ENCODE assay signal across 10 cellular contexts in genomic region chr11:77879218-77879617, GRCh38. TPM values are rescaled to one million over a fixed set of nuclear protein-coding genes. Genes with fewer than 3 reads are reported as not detected.
DNase-seq lines count a peak whose midpoint lies in the region; ATAC-seq, FAIRE-seq and TF ChIP-seq lines count a peak whose summit lies in the region.
"Had no signal": no experiment of that assay in that cellular context is flagged by ENCODE, and none has a peak within 500 bp of the region (broad histone marks: within the 10 kb centered on the region; RNA-seq: fewer than 3 reads in every experiment).

No MANE protein-coding gene starts in this region.

- H3K4me3 ChIP-seq in K562 (no peak overlapping the region), testis (no peak overlapping the region), Karpas-422 (ENCODE audit: low read length) (no peak overlapping the region)

- no peak overlapping the region for H3K4me2 ChIP-seq in K562 (ENCODE audit: insufficient read depth, low read length)
- H3K4me2 ChIP-seq in Karpas-422 (ENCODE audit: low read depth, low read length, poor library complexity, severe bottlenecking) = no peak overlapping the region

- in situ Hi-C loops in K562 (cut with MboI) = no loop called here

- no TSS peak for BruUV-seq in K562 (replicated peaks; lab: Mats Ljungman, UMichigan)

- CTCF ChIA-PET in activated naive CD4-positive, alpha-beta T cell treated with anti-CD3 and anti-CD28 coated beads, Interleukin-2, amount 10 ng/mL, durations not matched to agents 7 days and 5 days (lab: Charles Lee) = no interaction called here
- CTCF ChIA-PET in K562 (lab: Yijun Ruan, JAX; ENCODE audit: low intra/inter-chr PET ratio) = no interaction called here

- H3K79me2 ChIP-seq in K562 (ENCODE audit: control insufficient read depth, insufficient read depth, low read length) = no peaks in the 10 kb centered on the region
- H3K79me2 ChIP-seq in Karpas-422 (ENCODE audit: low read length) = no peaks in the 10 kb centered on the region

- TF ChIP-seq CTCF in K562 (IDR thresholded peaks at IDR 0.05 in 2 of 3, conservative IDR thresholded peaks at IDR 0.05 in 1 of 3; ENCODE audit: insufficient read depth in 2 of 3, low read depth in 1 of 3, low read length in 3 of 3) (no peak), testis (IDR thresholded peaks at IDR 0.05) (no peak)

- no peak overlapping the region for H3K27ac ChIP-seq in K562 (ENCODE audit: extremely low read depth, low read depth, low read length)
- no peak overlapping the region for H3K27ac ChIP-seq in testis
- no peak overlapping the region for H3K27ac ChIP-seq in Karpas-422 (ENCODE audit: low read length)

- peaks cover 27% of the 10 kb centered on the region for H3K36me3 Mint-ChIP-seq in activated naive CD4-positive, alpha-beta T cell treated with anti-CD3 and anti-CD28 coated beads, Interleukin-2, amount 10 ng/mL, durations not matched to agents 7 days and 5 days

- H2AFZ ChIP-seq in K562 (ENCODE audit: low read depth, low read length) = no peak overlapping the region
- no peak overlapping the region for H2AFZ ChIP-seq in Karpas-422 (ENCODE audit: low read length)

- no peaks in the 10 kb centered on the region for H3K27me3 Mint-ChIP-seq in activated naive CD4-positive, alpha-beta T cell treated with anti-CD3 and anti-CD28 coated beads, Interleukin-2, amount 10 ng/mL, durations not matched to agents 7 days and 5 days

- H3K9me3 ChIP-seq in K562 (replicated peaks; ENCODE audit: control insufficient read depth, insufficient read depth, low read depth, low read length) (no peaks in the 10 kb centered on the region), testis (no peaks in the 10 kb centered on the region), Karpas-422 (ENCODE audit: low read length) (no peaks in the 10 kb centered on the region)

- H4K20me1 ChIP-seq in K562 (replicated peaks; ENCODE audit: control insufficient read depth, insufficient read depth, low read length) (no peaks in the 10 kb centered on the region), Karpas-422 (ENCODE audit: insufficient read depth, low read depth, low read length) (no peaks in the 10 kb centered on the region)

- no peak overlapping the region for H3K4me3 Mint-ChIP-seq in activated naive CD4-positive, alpha-beta T cell treated with anti-CD3 and anti-CD28 coated beads, Interleukin-2, amount 10 ng/mL, durations not matched to agents 7 days and 5 days

- POLR2A ChIA-PET in K562 (lab: Yijun Ruan, JAX) = no interaction called here

- intact Hi-C loops in K562 (cut with micrococcal nuclease) = no loop called here
- intact Hi-C loops in testis (cut with DNase I; ENCODE audit: low total_unique reads) = no loop called here

- 96% methylated on average over 3 of the region's 3 CpGs for WGBS in K562 (ENCODE audit: insufficient coverage, low coverage, missing lambda C conversion rate)
- WGBS in testis, 2 donors = 81 to 82% methylated on average over 3 of the region's 3 CpGs

- no peak for TF ChIP-seq RAD21 in K562 (CRISPR knock-in tag; conservative IDR thresholded peaks at IDR 0.05 in 1 of 2, IDR thresholded peaks at IDR 0.05 in 1 of 2)

- no peaks in the 10 kb centered on the region for H3K27me3 ChIP-seq in K562 (ENCODE audit: control insufficient read depth in 2 of 2, insufficient read depth in 2 of 2, low read length in 2 of 2)
- H3K27me3 ChIP-seq in testis = no peaks in the 10 kb centered on the region
- no peaks in the 10 kb centered on the region for H3K27me3 ChIP-seq in Karpas-422 (ENCODE audit: low read length)

- H3K9me3 Mint-ChIP-seq in activated naive CD4-positive, alpha-beta T cell treated with anti-CD3 and anti-CD28 coated beads, Interleukin-2, amount 10 ng/mL, durations not matched to agents 7 days and 5 days = no peaks in the 10 kb centered on the region

- no peak for FAIRE-seq in K562 (lab: Jason Lieb, UNC)

- no peaks in the 10 kb centered on the region for H3K9me1 ChIP-seq in K562 (ENCODE audit: control insufficient read depth, insufficient read depth, low read length)

- no peaks in the 10 kb centered on the region for H3K9me2 ChIP-seq in Karpas-422 (replicated peaks; ENCODE audit: insufficient read depth, low read length)

- TF ChIP-seq POLR2A in K562 (conservative IDR thresholded peaks at IDR 0.05) = no peak
- TF ChIP-seq POLR2A in testis (IDR thresholded peaks at IDR 0.05) = no peak

- no peak overlapping the region for H3K27ac Mint-ChIP-seq in activated naive CD4-positive, alpha-beta T cell treated with anti-CD3 and anti-CD28 coated beads, Interleukin-2, amount 10 ng/mL, durations not matched to agents 7 days and 5 days

- ATAC-seq in HG03135 (IDR thresholded peaks at IDR 0.05; ENCODE audit: unreplicated experiment) (peak; percentile 68), K562 (peak; percentile 60)

- peak; percentile 28 for DNase-seq in activated naive CD4-positive, alpha-beta T cell treated with anti-CD3 and anti-CD28 coated beads, Interleukin-2, amount 10 ng/mL, durations not matched to agents 7 days and 5 days
- no peak for DNase-seq in activated naive CD4-positive, alpha-beta T cell treated with anti-CD3 and anti-CD28 coated beads, Interleukin-2, amount 50 U/mL, for 16 hours
- DNase-seq in K562 (ENCODE audit: extremely low read depth in 1 of 4, low spot score in 3 of 4) = peak in 1 of 4 experiments; percentile 12
- DNase-seq in testis = peak; percentile 29
- no peak for DNase-seq in hippocampal formation (lab: John Stamatoyannopoulos, UW)
- DNase-seq in NCI-H1694 treated with DMSO at 0.1 percent for 48 hours (lab: John Stamatoyannopoulos, UW) = no peak
- DNase-seq in Karpas-422 = no peak
- DNase-seq: activated CD4-positive, CD25-positive, alpha-beta regulatory T cell treated with anti-CD3 and anti-CD28 coated beads, Interleukin-2, amount 50 U/mL, for 72 hours; Calu3 had no signal

- no peak overlapping the region for H3K9ac ChIP-seq in K562 (ENCODE audit: insufficient read depth in 1 of 2, low read depth in 2 of 2, low read length in 2 of 2)
- H3K9ac ChIP-seq in Karpas-422 (ENCODE audit: low read length) = no peak overlapping the region

- peaks cover 0 to 2% of the 10 kb centered on the region in 2 experiments; a peak in 2 of 5 replicates for H3K4me1 ChIP-seq in K562 (replicated peaks in 1 of 2; ENCODE audit: control insufficient read depth in 2 of 2, insufficient read depth in 2 of 2, low read length in 2 of 2)
- H3K4me1 ChIP-seq in testis = no peaks in the 10 kb centered on the region
- no peaks in the 10 kb centered on the region for H3K4me1 ChIP-seq in Karpas-422 (ENCODE audit: low read length)

- H3K36me3 ChIP-seq in K562 (ENCODE audit: control insufficient read depth, insufficient read depth, low read length) (peaks cover 58% of the 10 kb centered on the region; the same call in 2 of the 3 replicates), testis (ENCODE audit: low read depth, missing control alignments) (no peaks in the 10 kb centered on the region), Karpas-422 (ENCODE audit: insufficient read depth, low read length) (peaks cover 6% of the 10 kb centered on the region)

- no peak for TF ChIP-seq EP300 in K562 (IDR thresholded peaks at IDR 0.05; ENCODE audit: low read length)

- H3K4me1 Mint-ChIP-seq in activated naive CD4-positive, alpha-beta T cell treated with anti-CD3 and anti-CD28 coated beads, Interleukin-2, amount 10 ng/mL, durations not matched to agents 7 days and 5 days = peaks cover 9% of the 10 kb centered on the region

RNA-seq across cellular contexts. Expression of gene AAMDC, which starts 58.3 kb away (rescaled TPM):
- 5.2 TPM in 2 replicates for total RNA-seq in K562 (2011; cell fraction: chromatin; rRNA removed; ENCODE audit: low replicate concordance)
- total RNA-seq in K562 (2011; cell fraction: nucleolus; rRNA removed) = 2.2 and 4.8 TPM in 2 replicates
- total RNA-seq in K562 (2011; cell fraction: nucleoplasm; rRNA removed) = 4.5 and 6.7 TPM in 2 replicates
- 12.4 and 13.7 TPM in 2 replicates for total RNA-seq in K562 (2014; rRNA removed)
- total RNA-seq in K562 (2014; rRNA removed; fragmentation: Illumina TruSeq; extraction: Trizol) = 16.7 and 18.4 TPM in 2 replicates
- total RNA-seq in K562 (2015; rRNA removed; fragmentation: Illumina TruSeq; extraction: Trizol) = 13.8 and 14.5 TPM in 2 replicates
- total RNA-seq in K562 (2021) = 10.4 and 10.6 TPM in 2 replicates
- 14.3 and 15.6 TPM in 2 replicates for polyA plus RNA-seq in K562 (2011; rRNA removed)
- 3.4 and 12.8 TPM in 2 replicates for polyA plus RNA-seq in K562 (2011; cell fraction: cytosol; rRNA removed)
- 4.1 and 5.8 TPM in 2 replicates for polyA plus RNA-seq in K562 (2011; cell fraction: nucleus; rRNA removed)
- 28.7 and 40.3 TPM in 2 replicates for polyA plus RNA-seq in K562 (2012)
- 10.8 and 13.9 TPM in 2 replicates for polyA plus RNA-seq in K562 (2014; fragmentation: Illumina TruSeq; extraction: Trizol)
- polyA plus RNA-seq in K562 (2014; fragmentation: Nextera tagmentation; extraction: Ambion mirVana) = 10 to 100 TPM; 37.5 to 40.6 TPM
- polyA plus RNA-seq in K562 (2014; rRNA removed) = 11.9 and 17.0 TPM in 2 replicates
- 9.5 and 11.2 TPM in 2 replicates for polyA minus RNA-seq in K562 (2011; rRNA and poly(A)+ RNA removed)
- 2.7 and 5.7 TPM in 2 replicates for polyA minus RNA-seq in K562 (2011; cell fraction: cytosol; rRNA and poly(A)+ RNA removed)
- polyA minus RNA-seq in K562 (2011; cell fraction: nucleus; rRNA and poly(A)+ RNA removed) = 2.8 and 4.7 TPM in 2 replicates
- total RNA-seq in testis = 10 to 100 TPM; 20.2 to 22.0 TPM
- 56.6 TPM for polyA plus RNA-seq in testis (ENCODE audit: insufficient read depth, low read depth, low replicate concordance)
- total RNA-seq in Karpas-422 (2014; rRNA removed; shearing (Covaris generic); ENCODE audit: low replicate concordance) = 2.8 and 6.6 TPM in 2 replicates

RNA-seq across cellular contexts. Expression of gene RSF1, which starts 58.7 kb away (rescaled TPM):
- total RNA-seq in K562 (2011; cell fraction: chromatin; rRNA removed; ENCODE audit: low replicate concordance) = 47.1 and 111 TPM in 2 replicates
- total RNA-seq in K562 (2011; cell fraction: nucleolus; rRNA removed) = 16.2 and 22.8 TPM in 2 replicates
- 55.4 and 88.9 TPM in 2 replicates for total RNA-seq in K562 (2011; cell fraction: nucleoplasm; rRNA removed)
- 34.7 and 45.5 TPM in 2 replicates for total RNA-seq in K562 (2014; rRNA removed)
- total RNA-seq in K562 (2014; rRNA removed; fragmentation: Illumina TruSeq; extraction: Trizol) = 43.0 and 52.8 TPM in 2 replicates
- 34.5 and 42.8 TPM in 2 replicates for total RNA-seq in K562 (2015; rRNA removed; fragmentation: Illumina TruSeq; extraction: Trizol)
- 37.3 and 53.1 TPM in 2 replicates for total RNA-seq in K562 (2021)
- polyA plus RNA-seq in K562 (2011; rRNA removed) = 25.2 and 26.3 TPM in 2 replicates
- polyA plus RNA-seq in K562 (2011; cell fraction: cytosol; rRNA removed) = 7.2 and 13.6 TPM in 2 replicates
- polyA plus RNA-seq in K562 (2011; cell fraction: nucleus; rRNA removed) = 26.3 and 32.7 TPM in 2 replicates
- 24.0 and 42.9 TPM in 2 replicates for polyA plus RNA-seq in K562 (2012)
- 59.2 and 63.6 TPM in 2 replicates for polyA plus RNA-seq in K562 (2014; fragmentation: Illumina TruSeq; extraction: Trizol)
- 10 to 100 TPM in 1 of 2 experiments, 1 to 10 TPM in 1; 9.7 to 14.4 TPM for polyA plus RNA-seq in K562 (2014; fragmentation: Nextera tagmentation; extraction: Ambion mirVana)
- polyA plus RNA-seq in K562 (2014; rRNA removed) = 24.1 and 33.0 TPM in 2 replicates
- polyA minus RNA-seq in K562 (2011; rRNA and poly(A)+ RNA removed) = 67.6 and 88.5 TPM in 2 replicates
- 26.3 and 33.4 TPM in 2 replicates for polyA minus RNA-seq in K562 (2011; cell fraction: cytosol; rRNA and poly(A)+ RNA removed)
- polyA minus RNA-seq in K562 (2011; cell fraction: nucleus; rRNA and poly(A)+ RNA removed) = 16.0 and 39.0 TPM in 2 replicates
- 100 to 1,000 TPM in 1 of 2 donors, 10 to 100 TPM in 1; 94.6 to 168 TPM for total RNA-seq in testis
- polyA plus RNA-seq in testis (ENCODE audit: insufficient read depth, low read depth, low replicate concordance) = 17.7 TPM
- 41.1 and 45.1 TPM in 2 replicates for total RNA-seq in Karpas-422 (2014; rRNA removed; shearing (Covaris generic); ENCODE audit: low replicate concordance)

Comparison
In these comparisons a context has a peak if more than half of its experiments do, and no peak if none do; other contexts are left out.
1. DNase-seq: peak in activated naive CD4-positive, alpha-beta T cell treated with anti-CD3 and anti-CD28 coated beads, Interleukin-2, amount 10 ng/mL, durations not matched to agents 7 days and 5 days (single experiment) and testis (single experiment); none in activated naive CD4-positive, alpha-beta T cell treated with anti-CD3 and anti-CD28 coated beads, Interleukin-2, amount 50 U/mL, for 16 hours (single experiment), hippocampal formation (0 of 2), NCI-H1694 treated with DMSO at 0.1 percent for 48 hours (single experiment) and Karpas-422 (single experiment).